Comparison of ENCODE assay signal across 1 cellular context in genomic region chr1:40784771-40785151, GRCh38.
TF ChIP-seq lines count a peak whose summit lies in the region.

No MANE protein-coding gene starts in this region.

TF ChIP-seq in GM23338, 12 proteins besides CTCF, POLR2A, EP300 and RAD21 (continued from another document):
- no peak for TF ChIP-seq ZNF462 (CRISPR knock-in tag; IDR thresholded peaks at IDR 0.05)
- TF ChIP-seq, protein P1, sequence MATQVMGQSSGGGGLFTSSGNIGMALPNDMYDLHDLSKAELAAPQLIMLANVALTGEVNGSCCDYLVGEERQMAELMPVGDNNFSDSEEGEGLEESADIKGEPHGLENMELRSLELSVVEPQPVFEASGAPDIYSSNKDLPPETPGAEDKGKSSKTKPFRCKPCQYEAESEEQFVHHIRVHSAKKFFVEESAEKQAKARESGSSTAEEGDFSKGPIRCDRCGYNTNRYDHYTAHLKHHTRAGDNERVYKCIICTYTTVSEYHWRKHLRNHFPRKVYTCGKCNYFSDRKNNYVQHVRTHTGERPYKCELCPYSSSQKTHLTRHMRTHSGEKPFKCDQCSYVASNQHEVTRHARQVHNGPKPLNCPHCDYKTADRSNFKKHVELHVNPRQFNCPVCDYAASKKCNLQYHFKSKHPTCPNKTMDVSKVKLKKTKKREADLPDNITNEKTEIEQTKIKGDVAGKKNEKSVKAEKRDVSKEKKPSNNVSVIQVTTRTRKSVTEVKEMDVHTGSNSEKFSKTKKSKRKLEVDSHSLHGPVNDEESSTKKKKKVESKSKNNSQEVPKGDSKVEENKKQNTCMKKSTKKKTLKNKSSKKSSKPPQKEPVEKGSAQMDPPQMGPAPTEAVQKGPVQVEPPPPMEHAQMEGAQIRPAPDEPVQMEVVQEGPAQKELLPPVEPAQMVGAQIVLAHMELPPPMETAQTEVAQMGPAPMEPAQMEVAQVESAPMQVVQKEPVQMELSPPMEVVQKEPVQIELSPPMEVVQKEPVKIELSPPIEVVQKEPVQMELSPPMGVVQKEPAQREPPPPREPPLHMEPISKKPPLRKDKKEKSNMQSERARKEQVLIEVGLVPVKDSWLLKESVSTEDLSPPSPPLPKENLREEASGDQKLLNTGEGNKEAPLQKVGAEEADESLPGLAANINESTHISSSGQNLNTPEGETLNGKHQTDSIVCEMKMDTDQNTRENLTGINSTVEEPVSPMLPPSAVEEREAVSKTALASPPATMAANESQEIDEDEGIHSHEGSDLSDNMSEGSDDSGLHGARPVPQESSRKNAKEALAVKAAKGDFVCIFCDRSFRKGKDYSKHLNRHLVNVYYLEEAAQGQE (IDR thresholded peaks at IDR 0.05; ENCODE audit: unreplicated experiment): no peak
